ENCODE assay signal across 14 cellular contexts in the genomic region with DNA sequence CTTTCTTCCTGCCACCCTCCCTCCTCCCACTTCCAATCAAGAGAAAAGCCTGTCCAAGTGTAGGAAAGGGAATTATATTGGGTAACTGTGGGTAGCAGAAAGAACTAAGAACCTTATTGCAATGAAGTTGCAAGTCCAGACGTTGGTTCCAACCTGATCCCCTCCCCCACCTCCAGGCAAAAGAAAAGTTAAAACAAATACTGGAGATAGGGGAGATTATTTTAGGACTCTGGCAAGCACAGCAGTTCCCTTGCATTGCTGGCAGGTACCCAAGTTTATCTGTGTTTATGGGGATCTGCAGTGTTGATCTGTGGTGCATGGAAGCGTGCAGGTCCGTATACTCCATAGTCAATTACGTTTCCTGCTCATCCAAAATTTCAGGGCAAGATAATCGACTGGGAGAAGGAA.
DNase-seq lines count a peak whose midpoint lies in the region; ATAC-seq and TF ChIP-seq lines count a peak whose summit lies in the region.
"Had no signal": no experiment of that assay in that cellular context is flagged by ENCODE, and none has a peak within 500 bp of the region (broad histone marks: within the 10 kb centered on the region; RNA-seq: fewer than 3 reads in every experiment).

No MANE protein-coding gene starts in this region.

- ATAC-seq in left lung (peak; percentile 63), GM21619 (IDR thresholded peaks at IDR 0.05; ENCODE audit: unreplicated experiment) (no peak)
- ATAC-seq in activated naive CD8-positive, alpha-beta T cell treated with anti-CD3 and anti-CD28 coated beads, Interleukin-2, amount 50 U/mL, for 24 hours: no peak
- ATAC-seq: activated T-cell treated with anti-CD3 and anti-CD28 coated beads, Interleukin-2, amount 50 U/mL, for 4 hours had no signal

- H3K27me3 ChIP-seq in WERI-Rb-1 (ENCODE audit: insufficient read depth, low read depth, severe bottlenecking) (no peaks in the 10 kb centered on the region), left lung (no peaks in the 10 kb centered on the region), thyroid gland (no peaks in the 10 kb centered on the region)
- H3K27me3 ChIP-seq: SJSA1 had no signal

- no peaks in the 10 kb centered on the region for H3K27me3 Mint-ChIP-seq in activated naive CD8-positive, alpha-beta T cell treated with anti-CD3 and anti-CD28 coated beads, Interleukin-2, amount 50 U/mL, for 24 hours

- H3K9me3 ChIP-seq in WERI-Rb-1 (ENCODE audit: severe bottlenecking) (no peaks in the 10 kb centered on the region), left lung (no peaks in the 10 kb centered on the region), thyroid gland (no peaks in the 10 kb centered on the region)
- H3K9me3 ChIP-seq: SJSA1 had no signal

- DNase-seq in SIG-M5 treated with dmso at 0.1 percent for 504 hours (lab: John Stamatoyannopoulos, UW; ENCODE audit: unreplicated experiment): peak; percentile 45
- no peak for DNase-seq in SIG-M5 (lab: John Stamatoyannopoulos, UW)
- peak; percentile 44 for DNase-seq in WERI-Rb-1
- DNase-seq in left lung: no peak
- DNase-seq in thyroid gland: peak; percentile 31 to 45
- no peak for DNase-seq in activated naive CD8-positive, alpha-beta T cell treated with anti-CD3 and anti-CD28 coated beads, Interleukin-2, amount 50 U/mL, for 24 hours
- no peak for DNase-seq in globus pallidus (ENCODE audit: low spot score)
- DNase-seq: activated CD4-positive, alpha-beta T cell treated with anti-CD3 and anti-CD28 coated beads for 1 hour; activated T-cell treated with anti-CD3 and anti-CD28 coated beads, Interleukin-2, amount 50 U/mL, for 4 hours; HFFc6; NCI-H2227 treated with DMSO at 0.1 percent for 48 hours had no signal

- intact Hi-C loops in left lung (cut with DNase I) (no loop called here), thyroid gland (cut with DNase I) (no loop called here)

- H3K4me3 ChIP-seq in WERI-Rb-1 (ENCODE audit: low read depth, low read length) (no peak overlapping the region), left lung (no peak overlapping the region), thyroid gland (replicated peaks in 1 of 3) (no peak overlapping the region)
- H3K4me3 ChIP-seq: SJSA1 had no signal

- no peaks in the 10 kb centered on the region for H3K9me3 Mint-ChIP-seq in activated naive CD8-positive, alpha-beta T cell treated with anti-CD3 and anti-CD28 coated beads, Interleukin-2, amount 50 U/mL, for 24 hours
- H3K9me3 Mint-ChIP-seq: activated T-cell treated with anti-CD3 and anti-CD28 coated beads, Interleukin-2, amount 50 U/mL, for 4 hours; HFFc6 had no signal

- H3K4me1 ChIP-seq in left lung (peaks cover 10 to 51% of the 10 kb centered on the region in 2 donors), thyroid gland (peaks cover 16% of the 10 kb centered on the region in 2 donors)

- WGBS in thyroid gland, 2 donors: 11 to 16% methylated on average over 5 of the region's 5 CpGs

- no peaks in the 10 kb centered on the region for H3K36me3 ChIP-seq in WERI-Rb-1
- no peaks in the 10 kb centered on the region for H3K36me3 ChIP-seq in left lung
- H3K36me3 ChIP-seq in thyroid gland: no peaks in the 10 kb centered on the region
- H3K36me3 ChIP-seq: SJSA1 had no signal

- no peak for TF ChIP-seq POLR2A in thyroid gland (IDR thresholded peaks at IDR 0.05)

- TF ChIP-seq CTCF in WERI-Rb-1 (IDR thresholded peaks at IDR 0.05; ENCODE audit: low read depth, low read length): no peak
- no peak for TF ChIP-seq CTCF in left lung (IDR thresholded peaks at IDR 0.05)
- TF ChIP-seq CTCF in thyroid gland (IDR thresholded peaks at IDR 0.05): no peak

- no peak overlapping the region for H3K27ac ChIP-seq in WERI-Rb-1
- H3K27ac ChIP-seq in left lung: peak overlapping the region in 1 of 2 donors; percentile 26
- no peak overlapping the region for H3K27ac ChIP-seq in thyroid gland
- H3K27ac ChIP-seq: KMS-11, SJSA1 had no signal

- no peak overlapping the region for H3K4me3 Mint-ChIP-seq in activated naive CD8-positive, alpha-beta T cell treated with anti-CD3 and anti-CD28 coated beads, Interleukin-2, amount 50 U/mL, for 24 hours
- H3K4me3 Mint-ChIP-seq: activated T-cell treated with anti-CD3 and anti-CD28 coated beads, Interleukin-2, amount 50 U/mL, for 4 hours; HFFc6 had no signal

- H3K36me3 Mint-ChIP-seq in activated naive CD8-positive, alpha-beta T cell treated with anti-CD3 and anti-CD28 coated beads, Interleukin-2, amount 50 U/mL, for 24 hours (ENCODE audit: low read depth): no peaks in the 10 kb centered on the region

- peaks cover 8% of the 10 kb centered on the region for H3K4me1 Mint-ChIP-seq in activated naive CD8-positive, alpha-beta T cell treated with anti-CD3 and anti-CD28 coated beads, Interleukin-2, amount 50 U/mL, for 24 hours

- H3K27ac Mint-ChIP-seq in activated naive CD8-positive, alpha-beta T cell treated with anti-CD3 and anti-CD28 coated beads, Interleukin-2, amount 50 U/mL, for 24 hours: no peak overlapping the region
- H3K27ac Mint-ChIP-seq: HFFc6 had no signal

Comparison
In these comparisons a context has a peak if more than half of its experiments do, and no peak if none do; other contexts are left out.
1. DNase-seq: peak in SIG-M5 treated with dmso at 0.1 percent for 504 hours (single experiment), WERI-Rb-1 (single experiment) and thyroid gland (2 of 2); none in SIG-M5 (single experiment), left lung (0 of 2), activated naive CD8-positive, alpha-beta T cell treated with anti-CD3 and anti-CD28 coated beads, Interleukin-2, amount 50 U/mL, for 24 hours (single experiment) and globus pallidus (single experiment).